Comparison of ENCODE assay signal across 1 cellular context in the genomic region with DNA sequence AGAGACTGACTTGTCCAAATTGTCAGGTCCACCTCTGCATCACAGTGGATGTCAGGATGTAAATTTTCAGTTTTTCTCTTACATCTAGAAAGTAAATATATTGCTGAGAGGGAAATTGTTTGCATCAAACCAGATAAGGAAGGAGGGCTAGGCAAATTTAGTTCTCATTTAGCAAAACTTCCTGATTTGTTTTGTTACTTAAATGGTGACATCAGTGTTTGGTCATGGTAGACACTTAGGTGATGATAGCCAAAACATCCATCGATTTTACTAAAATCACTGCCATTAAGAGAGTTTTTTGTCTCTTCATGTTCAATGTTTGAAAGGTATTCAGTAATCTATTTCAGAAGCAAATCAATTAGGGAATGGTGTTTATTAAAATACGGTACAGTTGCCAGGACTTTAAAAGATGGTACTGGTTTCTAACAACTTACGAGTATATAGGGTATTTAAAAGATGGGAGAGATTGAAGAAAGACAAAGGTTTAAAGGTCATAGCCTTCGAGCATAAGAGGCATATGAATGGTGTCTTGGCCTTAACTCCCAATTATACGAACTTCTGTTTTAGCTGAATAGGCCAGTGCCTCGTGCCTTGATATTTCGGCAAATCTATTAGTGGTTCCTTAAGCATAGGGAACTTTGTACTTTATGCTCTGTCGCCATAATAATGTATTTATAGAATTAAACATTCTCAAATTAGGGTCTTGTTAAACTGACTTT.
TF ChIP-seq lines count a peak whose summit lies in the region.

No MANE protein-coding gene starts in this region.

TF ChIP-seq in H1, 55 proteins besides CTCF, POLR2A, EP300 and RAD21:
- no peak for TF ChIP-seq USF2 (IDR thresholded peaks at IDR 0.05; ENCODE audit: low read length)
- no peak for TF ChIP-seq SAP30 (IDR thresholded peaks at IDR 0.05; ENCODE audit: insufficient read depth, insufficient replicate concordance, low read length)
- no peak for TF ChIP-seq RNF2 (IDR thresholded peaks at IDR 0.05; ENCODE audit: borderline replicate concordance, low read depth, low read length, missing control alignments, poor library complexity, severe bottlenecking)
- TF ChIP-seq POLR2AphosphoS5 (IDR thresholded peaks at IDR 0.05; ENCODE audit: low read depth, low read length): no peak
- no peak for TF ChIP-seq SUZ12 (IDR thresholded peaks at IDR 0.05; ENCODE audit: low read length)
